In genomic region chr6:10874207-10874606, GRCh38 we compare ENCODE assay signal across 1 cellular context.
TF ChIP-seq lines count a peak whose summit lies in the region.

No MANE protein-coding gene starts in this region.

TF ChIP-seq in HepG2, 621 proteins besides CTCF, POLR2A, EP300 and RAD21:
- TF ChIP-seq SNRNP70 (IDR thresholded peaks at IDR 0.05; ENCODE audit: low read depth, low read length) (no peak), ZNF354B (CRISPR knock-in tag; IDR thresholded peaks at IDR 0.05) (no peak), ZSCAN20 (CRISPR knock-in tag; IDR thresholded peaks at IDR 0.05; ENCODE audit: borderline replicate concordance) (no peak), BRD4 (CRISPR knock-in tag; IDR thresholded peaks at IDR 0.05) (no peak)
- TF ChIP-seq, protein P1, sequence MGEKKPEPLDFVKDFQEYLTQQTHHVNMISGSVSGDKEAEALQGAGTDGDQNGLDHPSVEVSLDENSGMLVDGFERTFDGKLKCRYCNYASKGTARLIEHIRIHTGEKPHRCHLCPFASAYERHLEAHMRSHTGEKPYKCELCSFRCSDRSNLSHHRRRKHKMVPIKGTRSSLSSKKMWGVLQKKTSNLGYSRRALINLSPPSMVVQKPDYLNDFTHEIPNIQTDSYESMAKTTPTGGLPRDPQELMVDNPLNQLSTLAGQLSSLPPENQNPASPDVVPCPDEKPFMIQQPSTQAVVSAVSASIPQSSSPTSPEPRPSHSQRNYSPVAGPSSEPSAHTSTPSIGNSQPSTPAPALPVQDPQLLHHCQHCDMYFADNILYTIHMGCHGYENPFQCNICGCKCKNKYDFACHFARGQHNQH (CRISPR knock-in tag; IDR thresholded peaks at IDR 0.05), result no peak
